1 cellular context compared by ENCODE assay signal in genomic region chr1:51236548-51237312, GRCh38.
TF ChIP-seq lines count a peak whose summit lies in the region.

No MANE protein-coding gene starts in this region.

TF ChIP-seq in HepG2, 621 proteins besides CTCF, POLR2A, EP300 and RAD21 (continued from another document and continues in another):
- TF ChIP-seq ZNF318 (CRISPR knock-in tag; IDR thresholded peaks at IDR 0.05) (no peak), CEBPZ (IDR thresholded peaks at IDR 0.05; ENCODE audit: low read length) (no peak), LCORL (IDR thresholded peaks at IDR 0.05) (no peak), LCORL (CRISPR knock-in tag; IDR thresholded peaks at IDR 0.05) (peak; percentile 53; the same call in 1 of the 2 replicates), AGO2 (optimal IDR thresholded peaks at IDR 0.05; ENCODE audit: low read depth, low read length) (peak; percentile 71), ZNF598 (CRISPR knock-in tag; IDR thresholded peaks at IDR 0.05; ENCODE audit: borderline replicate concordance) (peak; percentile 29; the same call in 1 of the 2 replicates), GZF1 (CRISPR knock-in tag; IDR thresholded peaks at IDR 0.05) (no peak), RXRA (CRISPR knock-in tag; IDR thresholded peaks at IDR 0.05) (no peak), ZNF580 (CRISPR knock-in tag; IDR thresholded peaks at IDR 0.05; ENCODE audit: borderline replicate concordance, low read depth) (no peak), BORCS8-MEF2B (CRISPR knock-in tag; IDR thresholded peaks at IDR 0.05) (peak; percentile 51; the same call in 1 of the 2 replicates), IRF9 (CRISPR knock-in tag; IDR thresholded peaks at IDR 0.05; ENCODE audit: borderline replicate concordance) (0 out of 2 replicates have a peak, but pooled peaks have one; percentile 25), ZBTB14 (CRISPR knock-in tag; IDR thresholded peaks at IDR 0.05) (no peak), ZMAT5 (CRISPR knock-in tag; IDR thresholded peaks at IDR 0.05; ENCODE audit: borderline replicate concordance, low read depth) (no peak), ZFX (CRISPR knock-in tag; IDR thresholded peaks at IDR 0.05; ENCODE audit: low read depth) (peak; percentile 29), KIAA2018 (CRISPR knock-in tag; IDR thresholded peaks at IDR 0.05; ENCODE audit: borderline replicate concordance) (no peak), ZNF296 (CRISPR knock-in tag; conservative IDR thresholded peaks at IDR 0.05) (no peak), E2F1 (CRISPR knock-in tag; IDR thresholded peaks at IDR 0.05) (no peak), ZNF18 (CRISPR knock-in tag; IDR thresholded peaks at IDR 0.05; ENCODE audit: insufficient replicate concordance) (no peak), MTA1 (CRISPR knock-in tag; IDR thresholded peaks at IDR 0.05; ENCODE audit: borderline replicate concordance) (no peak), ZNF225 (CRISPR knock-in tag; IDR thresholded peaks at IDR 0.05) (0 out of 2 replicates have a peak, but pooled peaks have one; percentile 20), RELA (CRISPR knock-in tag; IDR thresholded peaks at IDR 0.05) (no peak), SNAPC5 (CRISPR knock-in tag; IDR thresholded peaks at IDR 0.05; ENCODE audit: borderline replicate concordance) (no peak)
